In the genomic region with DNA sequence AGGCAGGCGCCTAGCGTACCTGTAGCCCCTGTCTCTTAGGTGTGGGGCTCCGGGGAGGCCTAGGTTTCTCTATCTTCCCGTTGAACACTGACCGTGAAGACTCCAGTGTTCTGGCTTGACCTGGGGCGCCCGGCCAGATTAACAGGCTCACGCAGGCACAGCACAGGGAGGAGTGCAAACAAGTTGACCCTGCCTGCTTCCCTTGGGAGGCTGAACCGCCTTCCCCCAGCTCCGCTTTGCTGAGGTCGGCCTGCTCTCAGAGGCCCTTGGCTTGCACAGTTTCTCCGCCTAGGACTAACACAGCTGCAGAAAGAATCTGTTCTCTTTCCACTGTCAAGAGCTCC, we compare ENCODE assay signal across 8 cellular contexts. TPM values are rescaled to one million over a fixed set of nuclear protein-coding genes. Genes with fewer than 3 reads are reported as not detected.
DNase-seq lines count a peak whose midpoint lies in the region; ATAC-seq and TF ChIP-seq lines count a peak whose summit lies in the region.

No MANE protein-coding gene starts in this region.

- peak overlapping the region; percentile 92 for H3K4me2 ChIP-seq in neural progenitor cell

- peaks cover 15% of the 10 kb centered on the region for H3K4me1 Mint-ChIP-seq in WTC11
- H3K4me1 Mint-ChIP-seq in neural progenitor cell, result peaks cover 26% of the 10 kb centered on the region

- ATAC-seq in HG03097 (IDR thresholded peaks at IDR 0.05; ENCODE audit: low FRiP score, unreplicated experiment), result peak; percentile 10
- ATAC-seq in WTC11, result peak; percentile 4

- peaks cover 21% of the 10 kb centered on the region for H3K79me2 ChIP-seq in neural progenitor cell (ENCODE audit: low read depth)

- peaks cover 6% of the 10 kb centered on the region for H3K4me1 ChIP-seq in neural progenitor cell

- CTCF ChIA-PET in WTC11 (lab: Charles Lee), result interaction anchor here (1.1 to 2.0 kb wide), 5 partner anchors 26 to 359 kb away, joined by 3 to 10 read pairs (median 6); partner anchors contain the start of genes C2orf42 and SNRPG

- no peaks in the 10 kb centered on the region for H3K27me3 ChIP-seq in neural progenitor cell

- no peaks in the 10 kb centered on the region for H3K27me3 Mint-ChIP-seq in WTC11 (ENCODE audit: low read depth)
- H3K27me3 Mint-ChIP-seq in neural progenitor cell (ENCODE audit: insufficient read depth, low read depth), result peaks cover 4% of the 10 kb centered on the region

- peak overlapping the region; percentile 48 for H3K9ac ChIP-seq in neural progenitor cell

- no peak overlapping the region for H3K27ac ChIP-seq in neural progenitor cell

- no peaks in the 10 kb centered on the region for H3K9me3 ChIP-seq in neural progenitor cell (ENCODE audit: low read depth)

- TF ChIP-seq CTCF in GM10266 (IDR thresholded peaks at IDR 0.05; ENCODE audit: control insufficient read depth, insufficient read depth, low read depth, missing control alignments), result no peak
- no peak for TF ChIP-seq CTCF in WTC11 (IDR thresholded peaks at IDR 0.05)
- no peak for TF ChIP-seq CTCF in foreskin fibroblast (IDR thresholded peaks at IDR 0.05; ENCODE audit: low read depth, low read length)
- no peak for TF ChIP-seq CTCF in neural progenitor cell (IDR thresholded peaks at IDR 0.05)

- H3K36me3 ChIP-seq in neural progenitor cell, result peaks cover 9% of the 10 kb centered on the region

- H3K4me3 ChIP-seq in foreskin fibroblast (ENCODE audit: low read depth in 1 of 2, low read length in 2 of 2) (peak overlapping the region; percentile 72 to 77), neural progenitor cell (peak overlapping the region; percentile 58)

- peaks cover 22% of the 10 kb centered on the region for H3K36me3 Mint-ChIP-seq in WTC11
- H3K36me3 Mint-ChIP-seq in neural progenitor cell, result peaks cover 14% of the 10 kb centered on the region

- H3K27ac Mint-ChIP-seq in WTC11 (no peak overlapping the region), neural progenitor cell (no peak overlapping the region)

- DNase-seq in GM10266 (ENCODE audit: extremely low spot score) (peak; percentile 27), WTC11 (ENCODE audit: low spot score) (peak; percentile 42), foreskin fibroblast (peak; percentile 34 to 69), neural progenitor cell (ENCODE audit: low spot score) (peak; percentile 59), activated gamma-delta T cell treated with Interleukin-2 at 50 U/mL for 16 hours (no peak), inferior parietal cortex (ENCODE audit: extremely low spot score) (no peak)
- no peak for DNase-seq in NK-92 treated with Interleukin-12 subunit alpha and Interleukin-12 subunit beta, amount 100 ng/mL, for 24 hours (lab: John Stamatoyannopoulos, UW)

- H3F3A ChIP-seq in neural progenitor cell (ENCODE audit: low read depth), result peaks cover 41% of the 10 kb centered on the region

- H3K9me3 Mint-ChIP-seq in WTC11 (no peaks in the 10 kb centered on the region), neural progenitor cell (no peaks in the 10 kb centered on the region)

- POLR2A ChIA-PET in WTC11 (lab: Charles Lee), result interaction anchor here (0.5 to 2.2 kb wide), 8 partner anchors 10 to 201 kb away, joined by 3 to 31 read pairs (median 6); partner anchors contain the start of genes SNRPG and TIA1

- H3K4me3 Mint-ChIP-seq in WTC11 (peak overlapping the region; percentile 82), neural progenitor cell (peak overlapping the region; percentile 94)

- no peak overlapping the region for H2AFZ ChIP-seq in neural progenitor cell (replicated peaks)

- peaks cover 13% of the 10 kb centered on the region for H4K20me1 ChIP-seq in neural progenitor cell (ENCODE audit: low read depth)

TF ChIP-seq in WTC11, 78 proteins besides CTCF, POLR2A, EP300 and RAD21:
- TF ChIP-seq E2F4 (CRISPR knock-in tag; IDR thresholded peaks at IDR 0.05; ENCODE audit: borderline replicate concordance, low read depth) (no peak), ZNF121 (CRISPR knock-in tag; IDR thresholded peaks at IDR 0.05) (no peak), ZNF317 (CRISPR knock-in tag; IDR thresholded peaks at IDR 0.05; ENCODE audit: borderline replicate concordance, low read depth) (no peak), ZNF138 (CRISPR knock-in tag; conservative IDR thresholded peaks at IDR 0.05) (no peak), NFATC4 (CRISPR knock-in tag; IDR thresholded peaks at IDR 0.05) (no peak), ZNF425 (CRISPR knock-in tag; conservative IDR thresholded peaks at IDR 0.05) (no peak), CREB1 (CRISPR knock-in tag; IDR thresholded peaks at IDR 0.05) (no peak), SP1 (CRISPR knock-in tag; conservative IDR thresholded peaks at IDR 0.05) (no peak), GRHL2 (CRISPR knock-in tag; IDR thresholded peaks at IDR 0.05; ENCODE audit: insufficient replicate concordance, severe bottlenecking) (no peak), GABPB1 (CRISPR knock-in tag; IDR thresholded peaks at IDR 0.05) (no peak)
- TF ChIP-seq, protein P1, sequence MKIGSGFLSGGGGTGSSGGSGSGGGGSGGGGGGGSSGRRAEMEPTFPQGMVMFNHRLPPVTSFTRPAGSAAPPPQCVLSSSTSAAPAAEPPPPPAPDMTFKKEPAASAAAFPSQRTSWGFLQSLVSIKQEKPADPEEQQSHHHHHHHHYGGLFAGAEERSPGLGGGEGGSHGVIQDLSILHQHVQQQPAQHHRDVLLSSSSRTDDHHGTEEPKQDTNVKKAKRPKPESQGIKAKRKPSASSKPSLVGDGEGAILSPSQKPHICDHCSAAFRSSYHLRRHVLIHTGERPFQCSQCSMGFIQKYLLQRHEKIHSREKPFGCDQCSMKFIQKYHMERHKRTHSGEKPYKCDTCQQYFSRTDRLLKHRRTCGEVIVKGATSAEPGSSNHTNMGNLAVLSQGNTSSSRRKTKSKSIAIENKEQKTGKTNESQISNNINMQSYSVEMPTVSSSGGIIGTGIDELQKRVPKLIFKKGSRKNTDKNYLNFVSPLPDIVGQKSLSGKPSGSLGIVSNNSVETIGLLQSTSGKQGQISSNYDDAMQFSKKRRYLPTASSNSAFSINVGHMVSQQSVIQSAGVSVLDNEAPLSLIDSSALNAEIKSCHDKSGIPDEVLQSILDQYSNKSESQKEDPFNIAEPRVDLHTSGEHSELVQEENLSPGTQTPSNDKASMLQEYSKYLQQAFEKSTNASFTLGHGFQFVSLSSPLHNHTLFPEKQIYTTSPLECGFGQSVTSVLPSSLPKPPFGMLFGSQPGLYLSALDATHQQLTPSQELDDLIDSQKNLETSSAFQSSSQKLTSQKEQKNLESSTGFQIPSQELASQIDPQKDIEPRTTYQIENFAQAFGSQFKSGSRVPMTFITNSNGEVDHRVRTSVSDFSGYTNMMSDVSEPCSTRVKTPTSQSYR (CRISPR knock-in tag; IDR thresholded peaks at IDR 0.05), result no peak
- TF ChIP-seq, protein P2, sequence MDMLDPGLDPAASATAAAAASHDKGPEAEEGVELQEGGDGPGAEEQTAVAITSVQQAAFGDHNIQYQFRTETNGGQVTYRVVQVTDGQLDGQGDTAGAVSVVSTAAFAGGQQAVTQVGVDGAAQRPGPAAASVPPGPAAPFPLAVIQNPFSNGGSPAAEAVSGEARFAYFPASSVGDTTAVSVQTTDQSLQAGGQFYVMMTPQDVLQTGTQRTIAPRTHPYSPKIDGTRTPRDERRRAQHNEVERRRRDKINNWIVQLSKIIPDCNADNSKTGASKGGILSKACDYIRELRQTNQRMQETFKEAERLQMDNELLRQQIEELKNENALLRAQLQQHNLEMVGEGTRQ (CRISPR knock-in tag; IDR thresholded peaks at IDR 0.05), result no peak

RNA-seq across cellular contexts. Expression of gene PCYOX1, which starts 0.6 kb away (rescaled TPM):
- total RNA-seq in WTC11 (2021) (43.3 to 53.1 TPM (median 47.1 TPM) in 3 replicates), neural progenitor cell (ENCODE audit: low replicate concordance) (27.3 and 41.3 TPM in 2 replicates)

RNA-seq across cellular contexts. Expression of gene TIA1, which starts 10.1 kb away (rescaled TPM):
- total RNA-seq in WTC11 (2021), result 150 to 178 TPM (median 176 TPM) in 3 replicates
- 348 and 539 TPM in 2 replicates for total RNA-seq in neural progenitor cell (ENCODE audit: low replicate concordance)

RNA-seq across cellular contexts. Expression of gene SNRPG, which starts 35.0 kb away (rescaled TPM):
- total RNA-seq in WTC11 (2021) (350 to 369 TPM (median 355 TPM) in 3 replicates), neural progenitor cell (ENCODE audit: low replicate concordance) (184 and 488 TPM in 2 replicates)

RNA-seq across cellular contexts. Expression of gene FAM136A, which starts 43.4 kb away (rescaled TPM):
- total RNA-seq in WTC11 (2021), result 81.0 to 83.9 TPM (median 81.4 TPM) in 3 replicates
- total RNA-seq in neural progenitor cell (ENCODE audit: low replicate concordance), result 90.7 and 119 TPM in 2 replicates

Comparison
In these comparisons a context has a peak if more than half of its experiments do, and no peak if none do; other contexts are left out.
1. DNase-seq: peak in GM10266 (single experiment), WTC11 (single experiment), foreskin fibroblast (2 of 2) and neural progenitor cell (single experiment); none in NK-92 treated with Interleukin-12 subunit alpha and Interleukin-12 subunit beta, amount 100 ng/mL, for 24 hours (single experiment), activated gamma-delta T cell treated with Interleukin-2 at 50 U/mL for 16 hours (single experiment) and inferior parietal cortex (single experiment).